8 cellular contexts compared by ENCODE assay signal in genomic region chr3:185659942-185660921, GRCh38.
A peak's percentile ranks its signal among the peaks of the same experiment; 100 is the strongest.
DNase-seq lines count a peak whose midpoint lies in the region; ATAC-seq and FAIRE-seq lines count a peak whose summit lies in the region.

No MANE protein-coding gene starts in this region.

- H3K36me3 ChIP-seq in iPS DF 6.9 (ENCODE audit: control insufficient read depth, insufficient read depth, low read length) (peaks cover 15% of the 10 kb centered on the region; the same call in 1 of the 2 replicates), small intestine (ENCODE audit: control insufficient read depth in 2 of 2, insufficient read depth in 2 of 2, low read length in 2 of 2) (peaks cover 1 to 5% of the 10 kb centered on the region in 2 donors)

- H3K4me1 ChIP-seq in iPS DF 6.9 (ENCODE audit: control insufficient read depth, insufficient read depth, low read length) (no peaks in the 10 kb centered on the region), small intestine (ENCODE audit: control insufficient read depth in 2 of 2, insufficient read depth in 1 of 2, low read depth in 1 of 2, low read length in 1 of 2) (no peaks in the 10 kb centered on the region)

- DNase-seq in DMS53 (lab: John Stamatoyannopoulos, UW) (peak; percentile 81), NCI-H2107 (lab: John Stamatoyannopoulos, UW) (peak; percentile 97), UCSD-AML1 (lab: John Stamatoyannopoulos, UW; ENCODE audit: unreplicated experiment) (peak; percentile 70), brain pericyte (ENCODE audit: low read depth, low spot score) (peak; percentile 76), iPS DF 6.9 (ENCODE audit: low read depth, low spot score) (peak; percentile 67), small intestine (peak; percentile 75)

- no peaks in the 10 kb centered on the region for H3K9me3 ChIP-seq in iPS DF 6.9 (ENCODE audit: control insufficient read depth, insufficient read depth, low read length)
- no peaks in the 10 kb centered on the region for H3K9me3 ChIP-seq in small intestine (ENCODE audit: control insufficient read depth, low read depth)

- H3K27me3 ChIP-seq in iPS DF 6.9 (ENCODE audit: control insufficient read depth, insufficient read depth, low read length): no peaks in the 10 kb centered on the region
- no peaks in the 10 kb centered on the region for H3K27me3 ChIP-seq in small intestine (ENCODE audit: control insufficient read depth in 2 of 2, insufficient read depth in 2 of 2, low read length in 2 of 2)

- no peak for FAIRE-seq in small intestine (lab: Jason Lieb, UNC)

- H3K27ac ChIP-seq in iPS DF 6.9 (ENCODE audit: low read length) (no peak overlapping the region), small intestine (ENCODE audit: low read depth in 1 of 2, low read length in 1 of 2) (no peak overlapping the region)

- WGBS in iPS DF 6.9 (ENCODE audit: insufficient coverage, insufficient read length): no CpG with 5 or more reads among the region's 18 CpGs
- 35 to 46% (median 37%) methylated on average over 18 of the region's 18 CpGs for WGBS in small intestine, 3 donors

- ATAC-seq in HG02798 (IDR thresholded peaks at IDR 0.05; ENCODE audit: poor library complexity, unreplicated experiment) (peak; percentile 80), GM18907 (IDR thresholded peaks at IDR 0.05; ENCODE audit: unreplicated experiment) (no peak)

- H3K4me3 ChIP-seq in iPS DF 6.9 (ENCODE audit: low read length): no peak overlapping the region
- no peak overlapping the region for H3K4me3 ChIP-seq in small intestine (ENCODE audit: low read depth in 1 of 2, low read length in 2 of 2)
